ENCODE assay signal across 19 cellular contexts in the genomic region with DNA sequence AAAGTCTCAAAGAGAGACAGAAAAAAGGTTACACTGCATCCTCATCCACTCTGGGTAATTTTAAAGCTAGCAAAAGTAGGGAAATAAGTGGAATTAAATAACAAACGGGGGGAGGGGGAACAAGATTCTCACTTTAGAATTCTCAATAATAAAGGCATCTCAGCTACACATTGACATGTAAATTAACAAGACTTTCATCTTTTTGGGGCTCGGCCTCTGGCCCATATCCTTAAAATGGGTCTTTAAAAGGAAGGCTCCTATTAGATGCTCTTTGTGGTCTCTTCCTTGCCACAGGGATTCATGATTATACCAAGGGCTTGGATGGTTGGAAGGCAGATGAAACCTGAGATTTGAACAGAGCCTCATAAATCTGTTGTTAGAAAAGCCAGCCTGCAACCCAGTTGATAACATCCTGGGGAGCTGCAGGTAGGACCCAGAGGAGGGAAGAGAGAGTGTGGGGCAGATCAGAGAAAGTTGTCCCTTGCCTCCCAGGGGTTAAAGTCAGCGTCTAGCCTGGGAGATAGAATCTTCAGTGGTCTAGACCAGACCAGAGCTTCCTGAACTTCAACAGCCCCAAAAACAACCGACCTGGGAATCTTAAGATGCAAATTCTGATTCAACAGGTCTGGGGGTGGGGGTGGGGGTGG.
"Had no signal": no experiment of that assay in that cellular context is flagged by ENCODE, and none has a peak within 500 bp of the region (broad histone marks: within the 10 kb centered on the region; RNA-seq: fewer than 3 reads in every experiment).

No MANE protein-coding gene starts in this region.

- H3K9me3 Mint-ChIP-seq: activated T-helper 17 cell treated with anti-CD3 and anti-CD28 coated beads, Interleukin-2, amount 50 U/mL, for 72 hours had no signal

- DNase-seq: activated naive CD4-positive, alpha-beta T cell treated with Interleukin-2 at 50 U/mL for 16 hours; activated T-cell treated with anti-CD3 and anti-CD28 coated beads for 4 hours; dorsolateral prefrontal cortex; left cardiac atrium; lower lobe of right lung; midbrain; posterior cingulate gyrus; stimulated activated CD4-positive, alpha-beta T cell treated with anti-CD3 and anti-CD28 coated beads, Interleukin-15, amount 100 ng/mL, for 24 hours; stimulated activated CD4-positive, alpha-beta T cell treated with anti-CD3 and anti-CD28 coated beads, Interleukin-4, amount 100 ng/mL, for 1 hour; stimulated activated naive CD4-positive, alpha-beta T cell; substantia nigra; SW 1271; uterus had no signal

- H3K9me3 ChIP-seq: ascending aorta, breast epithelium, lower lobe of right lung, right atrium auricular region, tibial nerve, uterus had no signal

- H3K27ac ChIP-seq: ascending aorta, breast epithelium, dorsolateral prefrontal cortex, lower lobe of right lung, right atrium auricular region, tibial nerve, uterus had no signal

- H3K4me1 ChIP-seq: ascending aorta, lower lobe of right lung, right atrium auricular region, uterus had no signal

- H3K4me2 ChIP-seq: hepatocyte had no signal

- H3K4me3 Mint-ChIP-seq: activated T-helper 17 cell treated with anti-CD3 and anti-CD28 coated beads, Interleukin-2, amount 50 U/mL, for 72 hours had no signal

- H3K27ac Mint-ChIP-seq: activated T-helper 17 cell treated with anti-CD3 and anti-CD28 coated beads, Interleukin-2, amount 50 U/mL, for 72 hours had no signal

- H3K79me2 ChIP-seq: hepatocyte had no signal

- H3K36me3 ChIP-seq: ascending aorta, breast epithelium, lower lobe of right lung, right atrium auricular region, tibial nerve, uterus had no signal

- H3K27me3 ChIP-seq: ascending aorta, breast epithelium, hepatocyte, right atrium auricular region, tibial nerve, uterus had no signal

- H3K4me3 ChIP-seq: ascending aorta, breast epithelium, dorsolateral prefrontal cortex, hepatocyte, lower lobe of right lung, right atrium auricular region, tibial nerve, uterus had no signal
